Comparison of ENCODE assay signal across 8 cellular contexts in the genomic region with DNA sequence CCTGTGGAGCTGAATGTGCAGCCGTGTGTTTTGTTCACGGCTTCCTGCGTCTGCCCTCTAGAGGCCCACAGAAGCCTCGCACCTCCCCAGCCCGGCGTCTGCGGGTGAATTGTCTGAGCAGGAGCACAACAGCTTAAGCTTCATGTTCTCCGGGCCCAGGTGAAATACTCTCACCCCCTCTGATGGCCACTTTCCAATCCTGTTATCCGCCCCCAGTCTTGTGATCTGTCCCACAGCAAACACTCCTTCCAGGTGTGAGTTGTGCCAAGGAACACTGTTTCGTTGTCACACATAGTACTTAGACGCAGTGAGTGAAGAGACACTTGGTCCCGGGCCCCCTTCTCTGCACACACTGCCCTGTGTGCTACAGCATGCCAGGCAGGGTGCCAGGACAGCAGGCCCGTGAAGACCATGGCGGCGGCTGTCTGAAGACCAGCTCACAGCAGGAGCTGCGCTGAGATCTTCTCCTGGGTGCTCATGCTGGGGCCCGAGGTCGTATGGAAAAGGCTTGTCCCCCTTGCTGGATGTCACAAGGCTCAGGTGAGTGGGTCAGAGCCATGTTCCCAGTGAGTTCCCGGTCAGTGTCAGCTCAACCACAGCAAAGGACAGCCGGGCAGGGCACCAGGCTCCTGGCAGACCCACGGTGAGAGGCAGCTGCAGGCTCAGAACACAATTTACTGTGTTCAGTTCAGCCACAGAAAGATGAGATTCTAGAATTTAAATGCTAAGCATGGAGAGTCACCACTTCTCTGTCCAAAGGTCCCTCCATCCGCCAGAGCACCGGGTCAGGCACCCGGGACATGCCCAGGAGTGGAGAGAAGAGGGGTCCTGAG. TPM values are rescaled to one million over a fixed set of nuclear protein-coding genes. Genes with fewer than 3 reads are reported as not detected.
A peak's percentile ranks its signal among the peaks of the same experiment; 100 is the strongest.
DNase-seq lines count a peak whose midpoint lies in the region; ATAC-seq and TF ChIP-seq lines count a peak whose summit lies in the region.

No MANE protein-coding gene starts in this region.

- H3K27me3 Mint-ChIP-seq in CD8-positive, alpha-beta T cell (ENCODE audit: low read depth) = peaks cover 26% of the 10 kb centered on the region
- H3K27me3 Mint-ChIP-seq in GM23338 (ENCODE audit: insufficient read depth, low read depth, poor library complexity) = peaks cover 20% of the 10 kb centered on the region
- peaks cover 43% of the 10 kb centered on the region for H3K27me3 Mint-ChIP-seq in WTC11 (ENCODE audit: low read depth)

- CTCF ChIA-PET in CD8-positive, alpha-beta T cell (lab: Charles Lee) = interaction anchor here (0.8 to 1.1 kb wide), 3 partner anchors 9 to 34 kb away, joined by 3 to 4 read pairs (median 3); no protein-coding TSS in a partner anchor
- CTCF ChIA-PET in WTC11 (lab: Charles Lee) = interaction anchor here (0.6 to 2.8 kb wide), 56 partner anchors 10 to 1149 kb away, joined by 3 to 71 read pairs (median 4); no protein-coding TSS in a partner anchor

- DNase-seq in CD8-positive, alpha-beta T cell = peak in 5 of 7 experiments; percentile 16 to 73 (median 41)
- DNase-seq in GM23338 (ENCODE audit: low spot score) (peak; percentile 90), NCI-H2081 (lab: John Stamatoyannopoulos, UW) (peak; percentile 72 to 85), WTC11 (ENCODE audit: low spot score) (peak; percentile 83), dermis blood vessel endothelial cell (peak; percentile 90), medulla oblongata (ENCODE audit: extremely low spot score) (peak; percentile 75)
- DNase-seq in stimulated activated CD8-positive, alpha-beta memory T cell treated with anti-CD3 and anti-CD28 coated beads, Interleukin-7, amount 100 ng/mL, for 24 hours (ENCODE audit: low read depth) = peak; percentile 17

- H4K20me1 ChIP-seq in GM23338 (replicated peaks; ENCODE audit: insufficient read depth) = no peaks in the 10 kb centered on the region

- TF ChIP-seq CTCF in CD8-positive, alpha-beta T cell (IDR thresholded peaks at IDR 0.05) = peak; percentile 37
- peak; percentile 84 to 85 for TF ChIP-seq CTCF in GM23338 (conservative IDR thresholded peaks at IDR 0.05; ENCODE audit: low read depth in 2 of 2)
- TF ChIP-seq CTCF in WTC11 (IDR thresholded peaks at IDR 0.05) = peak; percentile 57

- intact Hi-C loops in CD8-positive, alpha-beta T cell (cut with DNase I, micrococcal nuclease) = no loop called here

- no peaks in the 10 kb centered on the region for H3K9me2 ChIP-seq in GM23338 (ENCODE audit: insufficient read depth)

- H3K36me3 ChIP-seq in CD8-positive, alpha-beta T cell (ENCODE audit: insufficient read depth, low read length) = no peaks in the 10 kb centered on the region
- H3K36me3 ChIP-seq in GM23338 (ENCODE audit: insufficient read depth) = no peaks in the 10 kb centered on the region

- no peak overlapping the region for H3K27ac ChIP-seq in CD8-positive, alpha-beta T cell (ENCODE audit: low read depth, low read length)
- no peak overlapping the region for H3K27ac ChIP-seq in GM23338 (ENCODE audit: low read depth)

- H3K9me3 ChIP-seq in CD8-positive, alpha-beta T cell (ENCODE audit: low read length) = no peaks in the 10 kb centered on the region

- H3K27ac Mint-ChIP-seq in CD8-positive, alpha-beta T cell = no peak overlapping the region
- H3K27ac Mint-ChIP-seq in GM23338 (no peak overlapping the region; the same call in 1 of the 2 replicates), WTC11 (no peak overlapping the region)

- POLR2A ChIA-PET in CD8-positive, alpha-beta T cell (lab: Charles Lee) = no interaction called here
- POLR2A ChIA-PET in WTC11 (lab: Charles Lee) = no interaction called here

- no peak overlapping the region for H3K4me2 ChIP-seq in GM23338

- H2AFZ ChIP-seq in GM23338 = peak overlapping the region; percentile 54; the same call in 1 of the 2 replicates

- H3K4me1 ChIP-seq in CD8-positive, alpha-beta T cell (ENCODE audit: insufficient read depth, low read length) = no peaks in the 10 kb centered on the region
- no peaks in the 10 kb centered on the region for H3K4me1 ChIP-seq in GM23338 (ENCODE audit: insufficient read depth)

- H3K4me3 ChIP-seq in CD8-positive, alpha-beta T cell (ENCODE audit: low read depth, low read length) = no peak overlapping the region
- H3K4me3 ChIP-seq in GM23338 = no peak overlapping the region

- H3K4me3 Mint-ChIP-seq in CD8-positive, alpha-beta T cell = no peak overlapping the region
- H3K4me3 Mint-ChIP-seq in GM23338 = no peak overlapping the region
- no peak overlapping the region for H3K4me3 Mint-ChIP-seq in WTC11

- no peaks in the 10 kb centered on the region for H3K9me3 Mint-ChIP-seq in CD8-positive, alpha-beta T cell
- peaks cover 34% of the 10 kb centered on the region for H3K9me3 Mint-ChIP-seq in GM23338
- peaks cover 29% of the 10 kb centered on the region for H3K9me3 Mint-ChIP-seq in WTC11

- H3K79me2 ChIP-seq in GM23338 (replicated peaks; ENCODE audit: insufficient read depth) = no peaks in the 10 kb centered on the region

- H3K4me1 Mint-ChIP-seq in CD8-positive, alpha-beta T cell (ENCODE audit: low read depth) = no peaks in the 10 kb centered on the region
- H3K4me1 Mint-ChIP-seq in GM23338 (peaks cover 4% of the 10 kb centered on the region), WTC11 (peaks cover 7% of the 10 kb centered on the region)

- ATAC-seq in CD8-positive, alpha-beta T cell = peak; percentile 42
- ATAC-seq in GM23338 = peak; percentile 92
- peak; percentile 95 for ATAC-seq in WTC11
- no peak for ATAC-seq in HG02884 (IDR thresholded peaks at IDR 0.05; ENCODE audit: unreplicated experiment)

- no peaks in the 10 kb centered on the region for H3K27me3 ChIP-seq in CD8-positive, alpha-beta T cell (ENCODE audit: insufficient read depth, low read length)
- H3K27me3 ChIP-seq in GM23338 (ENCODE audit: insufficient read depth) = peaks cover 28% of the 10 kb centered on the region

- H3K36me3 Mint-ChIP-seq in CD8-positive, alpha-beta T cell = no peaks in the 10 kb centered on the region
- H3K36me3 Mint-ChIP-seq in GM23338 (ENCODE audit: low read depth) (peaks cover 28% of the 10 kb centered on the region), WTC11 (peaks cover 22% of the 10 kb centered on the region)

- H3F3A ChIP-seq in GM23338 (replicated peaks; ENCODE audit: low read depth) = no peaks in the 10 kb centered on the region

TF ChIP-seq in GM23338, 12 proteins besides CTCF, POLR2A, EP300 and RAD21 (continues in another document):
- no peak for TF ChIP-seq POLR2AphosphoS5 (IDR thresholded peaks at IDR 0.05; ENCODE audit: low read depth)
- no peak for TF ChIP-seq CREB1 (CRISPR knock-in tag; IDR thresholded peaks at IDR 0.05; ENCODE audit: low read depth)

TF ChIP-seq in WTC11, 78 proteins besides CTCF, POLR2A, EP300 and RAD21:
- no peak for TF ChIP-seq SP1 (CRISPR knock-in tag; conservative IDR thresholded peaks at IDR 0.05)
- TF ChIP-seq NR3C1 (CRISPR knock-in tag; conservative IDR thresholded peaks at IDR 0.05; ENCODE audit: low read depth) = no peak
- 0 out of 2 replicates have a peak, but pooled peaks have one; percentile 36 for TF ChIP-seq CBFB (CRISPR knock-in tag; IDR thresholded peaks at IDR 0.05; ENCODE audit: low read depth)
- TF ChIP-seq CREM (CRISPR knock-in tag; IDR thresholded peaks at IDR 0.05) = no peak
- TF ChIP-seq SMAD4 (CRISPR knock-in tag; IDR thresholded peaks at IDR 0.05) = no peak
- TF ChIP-seq ZNF138 (CRISPR knock-in tag; conservative IDR thresholded peaks at IDR 0.05) = 0 out of 2 replicates have a peak, but pooled peaks have one; percentile 44
- no peak for TF ChIP-seq GRHL2 (CRISPR knock-in tag; IDR thresholded peaks at IDR 0.05; ENCODE audit: insufficient replicate concordance, severe bottlenecking)
- TF ChIP-seq RORB (CRISPR knock-in tag; IDR thresholded peaks at IDR 0.05) = no peak
- TF ChIP-seq ATF1 (CRISPR knock-in tag; IDR thresholded peaks at IDR 0.05) = no peak
- TF ChIP-seq ZNF121 (CRISPR knock-in tag; IDR thresholded peaks at IDR 0.05) = no peak
- no peak for TF ChIP-seq OVOL2 (CRISPR knock-in tag; IDR thresholded peaks at IDR 0.05; ENCODE audit: borderline replicate concordance)
- 0 out of 2 replicates have a peak, but pooled peaks have one; percentile 19 for TF ChIP-seq FOXK1 (CRISPR knock-in tag; IDR thresholded peaks at IDR 0.05)
- TF ChIP-seq E2F1 (CRISPR knock-in tag; IDR thresholded peaks at IDR 0.05) = no peak

RNA-seq across cellular contexts. Expression of gene PXDN, which starts 6.8 kb away (rescaled TPM):
- 1 to 10 TPM in 1 of 2 experiments, under 1 TPM in 1; 0.76 to 1.4 TPM for total RNA-seq in CD8-positive, alpha-beta T cell
- total RNA-seq in GM23338 (2014; rRNA removed; shearing (Covaris generic)) = 216 and 225 TPM in 2 replicates
- 38.5 and 42.2 TPM in 2 replicates for polyA plus RNA-seq in GM23338 (2016; fragmentation: Nextera tagmentation; extraction: Ambion mirVana)
- total RNA-seq in WTC11 (2021) = 146 to 166 TPM (median 157 TPM) in 3 replicates
- 563 and 762 TPM in 2 replicates for total RNA-seq in dermis blood vessel endothelial cell

Comparison
In these comparisons a context has a peak if more than half of its experiments do, and no peak if none do; other contexts are left out.
1. DNase-seq: peak in every context shown above with its lines; median percentile 90 in GM23338; 90 in dermis blood vessel endothelial cell; 83 in WTC11; 78 in NCI-H2081; 75 in medulla oblongata; 41 in CD8-positive, alpha-beta T cell; 17 in stimulated activated CD8-positive, alpha-beta memory T cell treated with anti-CD3 and anti-CD28 coated beads, Interleukin-7, amount 100 ng/mL, for 24 hours.
2. RNA of gene PXDN, which starts 6.8 kb away (total RNA-seq): 563 to 762 TPM in dermis blood vessel endothelial cell, 216 to 225 TPM in GM23338 and 146 to 166 TPM in WTC11; 0.76 to 1.4 TPM in CD8-positive, alpha-beta T cell; every median in the first group is over 10 times any median in the second.
3. Peak in every context shown above with its lines, with median percentiles within 50 percentile points of each other: CTCF ChIP-seq.